ENCODE assay signal across 21 cellular contexts in the genomic region with DNA sequence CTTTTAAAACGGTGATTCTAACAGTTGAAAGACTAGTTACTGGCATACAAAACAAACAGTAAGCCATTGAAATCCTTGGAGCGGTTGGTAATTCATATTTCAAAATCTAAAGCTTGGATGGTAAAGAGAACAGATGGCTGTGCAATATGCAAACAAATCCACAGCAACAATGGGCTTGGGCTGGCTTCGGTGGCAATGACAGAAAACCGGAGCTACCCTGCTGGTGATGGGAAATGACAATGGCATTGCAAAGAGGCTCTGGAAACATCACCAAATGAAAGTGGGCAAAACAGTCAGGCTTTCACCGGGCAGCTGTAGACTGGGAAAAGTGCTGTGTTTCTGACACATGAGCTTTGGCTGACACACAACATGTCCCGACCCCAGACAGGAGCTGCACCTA. TPM values are rescaled to one million over a fixed set of nuclear protein-coding genes. Genes with fewer than 3 reads are reported as not detected.
DNase-seq lines count a peak whose midpoint lies in the region; ATAC-seq lines count a peak whose summit lies in the region.
"Had no signal": no experiment of that assay in that cellular context is flagged by ENCODE, and none has a peak within 500 bp of the region (broad histone marks: within the 10 kb centered on the region; RNA-seq: fewer than 3 reads in every experiment).

No MANE protein-coding gene starts in this region.

- peak; percentile 12 for DNase-seq in DMS53 treated with DMSO at 0.1 percent for 48 hours (lab: John Stamatoyannopoulos, UW; ENCODE audit: unreplicated experiment)
- DNase-seq in NCI-H1417 (lab: John Stamatoyannopoulos, UW): peak; percentile 52 to 85 (median 72)
- DNase-seq in NCI-H524 treated with DMSO at 0.1 percent for 48 hours (lab: John Stamatoyannopoulos, UW): peak; percentile 77
- DNase-seq in cerebellar cortex (ENCODE audit: low spot score): peak; percentile 81
- no peak for DNase-seq in head of caudate nucleus
- no peak for DNase-seq in cortex of kidney (lab: John Stamatoyannopoulos, UW)
- DNase-seq: activated T-cell treated with anti-CD3 and anti-CD28 coated beads, Interleukin-2, amount 50 U/mL, for 72 hours; effector CD4-positive, alpha-beta T cell; left cardiac atrium; mesendoderm; naive B cell; NCI-H1436; occipital lobe; retina; spleen; stomach; SW 1271; upper lobe of left lung had no signal

- intact Hi-C loops in head of caudate nucleus (cut with DNase I): no loop called here

- ATAC-seq in activated T-helper 17 cell treated with anti-CD3 and anti-CD28 coated beads, Interleukin-2, amount 50 U/mL, for 72 hours (replicated peaks): no peak
- ATAC-seq: activated T-cell treated with anti-CD3 and anti-CD28 coated beads, Interleukin-2, amount 50 U/mL, for 72 hours; HCT116; left cardiac atrium had no signal

- peaks cover 18% of the 10 kb centered on the region for H3K4me1 Mint-ChIP-seq in activated T-helper 17 cell treated with anti-CD3 and anti-CD28 coated beads, Interleukin-2, amount 50 U/mL, for 72 hours

- H3K27ac Mint-ChIP-seq in activated T-helper 17 cell treated with anti-CD3 and anti-CD28 coated beads, Interleukin-2, amount 50 U/mL, for 72 hours: no peak overlapping the region
- H3K27ac Mint-ChIP-seq: activated T-cell treated with anti-CD3 and anti-CD28 coated beads, Interleukin-2, amount 50 U/mL, for 72 hours; naive B cell had no signal

- no peak overlapping the region for H3K4me3 Mint-ChIP-seq in activated T-helper 17 cell treated with anti-CD3 and anti-CD28 coated beads, Interleukin-2, amount 50 U/mL, for 72 hours
- H3K4me3 Mint-ChIP-seq: activated naive CD4-positive, alpha-beta T cell treated with anti-CD3 and anti-CD28 coated beads, Interleukin-2, amount 50 U/mL, for 24 hours; activated T-cell treated with anti-CD3 and anti-CD28 coated beads, Interleukin-2, amount 50 U/mL, for 72 hours; naive B cell had no signal

- no peaks in the 10 kb centered on the region for H3K9me3 Mint-ChIP-seq in activated T-helper 17 cell treated with anti-CD3 and anti-CD28 coated beads, Interleukin-2, amount 50 U/mL, for 72 hours
- H3K9me3 Mint-ChIP-seq: activated naive CD4-positive, alpha-beta T cell treated with anti-CD3 and anti-CD28 coated beads, Interleukin-2, amount 50 U/mL, for 24 hours; activated T-cell treated with anti-CD3 and anti-CD28 coated beads, Interleukin-2, amount 50 U/mL, for 72 hours; naive B cell had no signal

- H3K36me3 Mint-ChIP-seq in activated T-helper 17 cell treated with anti-CD3 and anti-CD28 coated beads, Interleukin-2, amount 50 U/mL, for 72 hours (ENCODE audit: low read depth): no peaks in the 10 kb centered on the region

- no peaks in the 10 kb centered on the region for H3K27me3 Mint-ChIP-seq in activated T-helper 17 cell treated with anti-CD3 and anti-CD28 coated beads, Interleukin-2, amount 50 U/mL, for 72 hours
- H3K27me3 Mint-ChIP-seq: activated naive CD4-positive, alpha-beta T cell treated with anti-CD3 and anti-CD28 coated beads, Interleukin-2, amount 50 U/mL, for 24 hours; naive B cell had no signal

RNA-seq across cellular contexts. Expression of gene MED27, which starts 42.2 kb away (rescaled TPM):
- total RNA-seq in activated T-helper 17 cell treated with anti-CD3 and anti-CD28 coated beads, Interleukin-2, amount 50 U/mL, for 72 hours: 10 to 100 TPM; 19.2 to 34.6 TPM

Comparison
In these comparisons a context has a peak if more than half of its experiments do, and no peak if none do; other contexts are left out.
1. DNase-seq: peak in DMS53 treated with DMSO at 0.1 percent for 48 hours (single experiment), NCI-H1417 (3 of 3), NCI-H524 treated with DMSO at 0.1 percent for 48 hours (single experiment) and cerebellar cortex (single experiment); none in head of caudate nucleus (0 of 42) and cortex of kidney (single experiment).